ENCODE assay signal across 17 cellular contexts in the genomic region with DNA sequence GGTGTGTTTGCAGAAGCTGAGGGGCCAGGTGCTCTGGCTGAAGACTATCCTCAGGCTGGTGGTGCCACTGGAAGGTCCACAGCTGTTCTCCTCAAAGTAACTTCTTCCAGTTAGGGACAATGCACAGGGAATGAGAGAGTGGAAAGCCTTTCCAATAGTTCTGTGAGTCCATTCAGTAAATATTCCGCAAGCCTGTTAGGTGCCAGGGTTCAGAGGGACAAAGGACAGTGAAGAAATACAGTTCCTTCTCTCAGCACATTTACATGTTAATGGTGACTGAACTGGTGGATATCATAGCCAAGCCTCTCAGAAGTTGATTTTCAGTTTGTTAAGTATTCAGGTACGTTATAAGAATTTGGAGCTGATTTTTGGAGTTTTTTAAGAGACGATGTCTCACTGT.
"Had no signal": no experiment of that assay in that cellular context is flagged by ENCODE, and none has a peak within 500 bp of the region (broad histone marks: within the 10 kb centered on the region; RNA-seq: fewer than 3 reads in every experiment).

No MANE protein-coding gene starts in this region.

- H3K27me3 Mint-ChIP-seq: naive thymus-derived CD4-positive, alpha-beta T cell had no signal

- ATAC-seq: foreskin keratinocyte; heart right ventricle; left cardiac atrium; lower lobe of right lung; naive thymus-derived CD4-positive, alpha-beta T cell had no signal

- H3K27ac ChIP-seq: coronary artery, dorsolateral prefrontal cortex, esophagus muscularis mucosa, foreskin keratinocyte, heart right ventricle, left ventricle myocardium inferior, lower lobe of right lung had no signal

- H3K4me1 ChIP-seq: esophagus muscularis mucosa, foreskin keratinocyte, left ventricle myocardium inferior, lower lobe of right lung had no signal

- H3K4me3 ChIP-seq: coronary artery, dorsolateral prefrontal cortex, esophagus muscularis mucosa, heart right ventricle, left ventricle myocardium inferior, lower lobe of right lung had no signal

- H3K9me3 ChIP-seq: esophagus muscularis mucosa, heart right ventricle, left ventricle myocardium inferior, lower lobe of right lung had no signal

- H3K27me3 ChIP-seq: dorsolateral prefrontal cortex, esophagus muscularis mucosa, foreskin keratinocyte, heart right ventricle had no signal

- DNase-seq: dermis blood vessel endothelial cell; dorsolateral prefrontal cortex; effector CD4-positive, alpha-beta T cell; effector memory CD4-positive, alpha-beta T cell; foreskin keratinocyte; glutamatergic neuron; head of caudate nucleus; heart right ventricle; hippocampal formation; left cardiac atrium; left ventricle myocardium inferior; lower lobe of right lung; mesenchymal stem cell; midbrain; naive thymus-derived CD4-positive, alpha-beta T cell had no signal

- H3K27ac Mint-ChIP-seq: naive thymus-derived CD4-positive, alpha-beta T cell had no signal

- H3K4me3 Mint-ChIP-seq: naive thymus-derived CD4-positive, alpha-beta T cell had no signal
